15 cellular contexts compared by ENCODE assay signal in genomic region chr7:43553999-43554398, GRCh38. TPM values are rescaled to one million over a fixed set of nuclear protein-coding genes. Genes with fewer than 3 reads are reported as not detected.
DNase-seq lines count a peak whose midpoint lies in the region; ATAC-seq and TF ChIP-seq lines count a peak whose summit lies in the region.
"Had no signal": no experiment of that assay in that cellular context is flagged by ENCODE, and none has a peak within 500 bp of the region (broad histone marks: within the 10 kb centered on the region; RNA-seq: fewer than 3 reads in every experiment).

No MANE protein-coding gene starts in this region.

- 30 to 35% methylated on average over 3 of the region's 3 CpGs for WGBS in upper lobe of left lung, 2 donors

- TF ChIP-seq CTCF in fibroblast of lung (conservative IDR thresholded peaks at IDR 0.05 in 1 of 2, IDR thresholded peaks at IDR 0.05 in 1 of 2; ENCODE audit: low read depth in 1 of 2, low read length in 2 of 2) (no peak), upper lobe of left lung (IDR thresholded peaks at IDR 0.05) (no peak)

- peak overlapping the region; percentile 73 for H3K27ac Mint-ChIP-seq in activated naive CD4-positive, alpha-beta T cell treated with anti-CD3 and anti-CD28 coated beads, Interleukin-2, amount 10 ng/mL, durations not matched to agents 7 days and 5 days
- H3K27ac Mint-ChIP-seq in T-helper 17 cell: peak overlapping the region; percentile 74

- H3K9ac ChIP-seq in fibroblast of lung (ENCODE audit: insufficient read depth, low read length): no peak overlapping the region

- H3K27me3 ChIP-seq in fibroblast of lung (ENCODE audit: control insufficient read depth, insufficient read depth, low read length) (no peaks in the 10 kb centered on the region), upper lobe of left lung (no peaks in the 10 kb centered on the region)
- H3K27me3 ChIP-seq: adrenal gland, esophagus squamous epithelium, Peyer's patch, thyroid gland had no signal

- H3K4me1 ChIP-seq in fibroblast of lung (ENCODE audit: control insufficient read depth, extremely low read depth, insufficient read depth, low read length): no peaks in the 10 kb centered on the region
- peaks cover 0 to 9% (median 4%) of the 10 kb centered on the region in 4 donors for H3K4me1 ChIP-seq in upper lobe of left lung
- H3K4me1 ChIP-seq: adrenal gland, Peyer's patch, thyroid gland had no signal

- H2AFZ ChIP-seq in fibroblast of lung (ENCODE audit: low read length): no peak overlapping the region

- ATAC-seq in T-helper 17 cell (peak; percentile 86), upper lobe of left lung (ENCODE audit: low FRiP score in 2 of 2) (peak; percentile 80 to 86), HG02798 (IDR thresholded peaks at IDR 0.05; ENCODE audit: poor library complexity, unreplicated experiment) (no peak)
- ATAC-seq: left colon had no signal

- peak; percentile 33 for DNase-seq in activated naive CD4-positive, alpha-beta T cell treated with anti-CD3 and anti-CD28 coated beads, Interleukin-2, amount 10 ng/mL, durations not matched to agents 7 days and 5 days
- DNase-seq in activated naive CD4-positive, alpha-beta T cell (lab: John Stamatoyannopoulos, UW): no peak
- DNase-seq in T-helper 17 cell (no peak), fibroblast of lung (ENCODE audit: low read depth in 2 of 2) (peak; percentile 23 to 53), upper lobe of left lung (peak in 1 of 2 donors; percentile 69), NCI-H128 (lab: John Stamatoyannopoulos, UW; ENCODE audit: unreplicated experiment) (no peak), NCI-H446 treated with DMSO at 0.1 percent for 48 hours (lab: John Stamatoyannopoulos, UW) (no peak)
- DNase-seq: adrenal gland, esophagus squamous epithelium, H9, left colon, NCI-H1694, Peyer's patch, thyroid gland had no signal

- H3K36me3 ChIP-seq in fibroblast of lung (ENCODE audit: control insufficient read depth, insufficient read depth, low read length): no peaks in the 10 kb centered on the region
- H3K36me3 ChIP-seq in upper lobe of left lung: no peaks in the 10 kb centered on the region
- H3K36me3 ChIP-seq: adrenal gland, esophagus squamous epithelium, Peyer's patch, thyroid gland had no signal

- H3K9me3 ChIP-seq in T-helper 17 cell (ENCODE audit: control insufficient read depth, low read length, poor library complexity, severe bottlenecking) (no peaks in the 10 kb centered on the region), fibroblast of lung (ENCODE audit: control insufficient read depth, insufficient read depth, low read depth, low read length) (no peaks in the 10 kb centered on the region), upper lobe of left lung (no peaks in the 10 kb centered on the region)
- H3K9me3 ChIP-seq: adrenal gland, esophagus squamous epithelium, Peyer's patch, thyroid gland had no signal

- CTCF ChIA-PET in activated naive CD4-positive, alpha-beta T cell treated with anti-CD3 and anti-CD28 coated beads, Interleukin-2, amount 10 ng/mL, durations not matched to agents 7 days and 5 days (lab: Charles Lee): interaction anchor here (1.2 to 1.5 kb wide), 2 partner anchors 146 to 1613 kb away, joined by 3 to 4 read pairs; no protein-coding TSS in a partner anchor

- no peak overlapping the region for H3K4me3 Mint-ChIP-seq in activated naive CD4-positive, alpha-beta T cell treated with anti-CD3 and anti-CD28 coated beads, Interleukin-2, amount 10 ng/mL, durations not matched to agents 7 days and 5 days
- peak overlapping the region; percentile 86 for H3K4me3 Mint-ChIP-seq in T-helper 17 cell
- H3K4me3 Mint-ChIP-seq: H9 had no signal

- TF ChIP-seq EP300 in upper lobe of left lung (IDR thresholded peaks at IDR 0.05): no peak

- no peak for TF ChIP-seq POLR2A in upper lobe of left lung (IDR thresholded peaks at IDR 0.05)

- H3K4me2 ChIP-seq in fibroblast of lung (ENCODE audit: extremely low read depth, insufficient read depth, low read length): no peak overlapping the region

- peaks cover 23% of the 10 kb centered on the region for H3K27me3 Mint-ChIP-seq in activated naive CD4-positive, alpha-beta T cell treated with anti-CD3 and anti-CD28 coated beads, Interleukin-2, amount 10 ng/mL, durations not matched to agents 7 days and 5 days
- H3K27me3 Mint-ChIP-seq in T-helper 17 cell: peaks cover 18% of the 10 kb centered on the region

- H4K20me1 ChIP-seq in fibroblast of lung (ENCODE audit: control insufficient read depth, extremely low read depth, insufficient read depth, low read length): no peaks in the 10 kb centered on the region

- H3K36me3 Mint-ChIP-seq in activated naive CD4-positive, alpha-beta T cell treated with anti-CD3 and anti-CD28 coated beads, Interleukin-2, amount 10 ng/mL, durations not matched to agents 7 days and 5 days: no peaks in the 10 kb centered on the region
- H3K36me3 Mint-ChIP-seq in T-helper 17 cell (ENCODE audit: low read depth): no peaks in the 10 kb centered on the region

- H3K27ac ChIP-seq in fibroblast of lung (ENCODE audit: insufficient read depth, low read length) (no peak overlapping the region), upper lobe of left lung (peak overlapping the region in 3 of 4 donors; percentile 24 to 67 (median 32))
- H3K27ac ChIP-seq: adrenal gland, esophagus squamous epithelium, Peyer's patch, thyroid gland had no signal

- peaks cover 33% of the 10 kb centered on the region for H3K4me1 Mint-ChIP-seq in activated naive CD4-positive, alpha-beta T cell treated with anti-CD3 and anti-CD28 coated beads, Interleukin-2, amount 10 ng/mL, durations not matched to agents 7 days and 5 days
- H3K4me1 Mint-ChIP-seq in T-helper 17 cell: peaks cover 28% of the 10 kb centered on the region

- H3K4me3 ChIP-seq in fibroblast of lung (replicated peaks in 1 of 4; ENCODE audit: control extremely low read depth in 1 of 4, insufficient read depth in 1 of 4, low read depth in 3 of 4, low read length in 4 of 4) (no peak overlapping the region), upper lobe of left lung (no peak overlapping the region)
- H3K4me3 ChIP-seq: adrenal gland, esophagus squamous epithelium, Peyer's patch, thyroid gland had no signal

- H3K9me3 Mint-ChIP-seq in activated naive CD4-positive, alpha-beta T cell treated with anti-CD3 and anti-CD28 coated beads, Interleukin-2, amount 10 ng/mL, durations not matched to agents 7 days and 5 days: no peaks in the 10 kb centered on the region
- H3K9me3 Mint-ChIP-seq: H9 had no signal

- no peaks in the 10 kb centered on the region for H3K79me2 ChIP-seq in fibroblast of lung (ENCODE audit: control insufficient read depth, insufficient read depth, low read length)

RNA-seq across cellular contexts. Expression of gene STK17A, which starts 28.9 kb away (rescaled TPM):
- 100 to 1,000 TPM; 107 to 124 TPM for total RNA-seq in T-helper 17 cell
- total RNA-seq in fibroblast of lung: 44.4 and 53.2 TPM in 2 replicates
- 46.8 and 53.3 TPM in 2 replicates for polyA plus RNA-seq in fibroblast of lung
- polyA plus RNA-seq in fibroblast of lung (2012): 45.4 and 52.2 TPM in 2 replicates
- polyA minus RNA-seq in fibroblast of lung (ENCODE audit: low replicate concordance): 1.8 and 2.9 TPM in 2 replicates
- total RNA-seq in upper lobe of left lung: 10 to 100 TPM; 18.2 to 78.0 (median 38.6) TPM

Comparison
In these comparisons a context has a peak if more than half of its experiments do, and no peak if none do; other contexts are left out.
1. DNase-seq: peak in activated naive CD4-positive, alpha-beta T cell treated with anti-CD3 and anti-CD28 coated beads, Interleukin-2, amount 10 ng/mL, durations not matched to agents 7 days and 5 days (single experiment) and fibroblast of lung (2 of 2); none in activated naive CD4-positive, alpha-beta T cell (0 of 4), T-helper 17 cell (0 of 3), NCI-H128 (single experiment) and NCI-H446 treated with DMSO at 0.1 percent for 48 hours (single experiment).